Comparison of ENCODE assay signal across 24 cellular contexts in genomic region chr1:228852015-228852414, GRCh38.
A peak's percentile ranks its signal among the peaks of the same experiment; 100 is the strongest.
DNase-seq lines count a peak whose midpoint lies in the region; ATAC-seq and TF ChIP-seq lines count a peak whose summit lies in the region.
"Had no signal": no experiment of that assay in that cellular context is flagged by ENCODE, and none has a peak within 500 bp of the region (broad histone marks: within the 10 kb centered on the region; RNA-seq: fewer than 3 reads in every experiment).

No MANE protein-coding gene starts in this region.

- no peaks in the 10 kb centered on the region for H3K79me2 ChIP-seq in mesendoderm (ENCODE audit: control insufficient read depth, insufficient read depth, low read length)

- H2BK120ac ChIP-seq in mesendoderm (ENCODE audit: low read depth, low read length) = no peak overlapping the region

- no peaks in the 10 kb centered on the region for H3K36me3 ChIP-seq in left ventricle myocardium inferior
- H3K36me3 ChIP-seq in mesendoderm (ENCODE audit: control insufficient read depth, insufficient read depth, low read length) = no peaks in the 10 kb centered on the region
- no peaks in the 10 kb centered on the region for H3K36me3 ChIP-seq in upper lobe of left lung
- no peaks in the 10 kb centered on the region for H3K36me3 ChIP-seq in thyroid gland

- H3K4me2 ChIP-seq in mesendoderm (ENCODE audit: low read length) = no peak overlapping the region

- no peak overlapping the region for H2BK15ac ChIP-seq in mesendoderm (replicated peaks; ENCODE audit: low read depth)

- H3K9me3 ChIP-seq in left ventricle myocardium inferior (replicated peaks) = peaks cover 19% of the 10 kb centered on the region
- H3K9me3 ChIP-seq in upper lobe of left lung = no peaks in the 10 kb centered on the region
- H3K9me3 ChIP-seq in thyroid gland = no peaks in the 10 kb centered on the region

- DNase-seq in left cardiac atrium = peak; percentile 36
- DNase-seq in left ventricle myocardium inferior = no peak
- DNase-seq in ecto neural progenitor cell (ENCODE audit: low spot score) = peak; percentile 41
- no peak for DNase-seq in mesendoderm
- no peak for DNase-seq in upper lobe of left lung
- no peak for DNase-seq in thyroid gland
- DNase-seq in stimulated activated naive CD4-positive, alpha-beta T cell treated with Interleukin-2 at 50 U/mL for 16 hours (lab: John Stamatoyannopoulos, UW) = no peak
- DNase-seq in caudate nucleus (lab: John Stamatoyannopoulos, UW) = no peak
- DNase-seq: activated CD4-positive, alpha-beta memory T cell treated with anti-CD3 and anti-CD28 coated beads, Interleukin-2, amount 10 ng/mL, durations not matched to agents 7 days and 5 days; activated CD4-positive, CD25-positive, alpha-beta regulatory T cell; activated naive CD4-positive, alpha-beta T cell treated with anti-CD3 and anti-CD28 coated beads, Interleukin-2, amount 10 ng/mL, durations not matched to agents 7 days and 5 days; activated T-cell treated with anti-CD3 and anti-CD28 coated beads, Interleukin-2, amount 50 U/mL, for 4 hours; anterior cingulate cortex; CD4-positive, alpha-beta memory T cell; central memory CD4-positive, alpha-beta T cell; foreskin melanocyte; GF-D8; kidney; NCI-H1105; NCI-H2081 treated with DMSO at 0.1 percent for 48 hours; NCI-H510A; stimulated activated CD8-positive, alpha-beta memory T cell treated with anti-CD3 and anti-CD28 coated beads, Interleukin-4, amount 100 ng/mL, for 48 hours; T-helper 9 cell had no signal

- H3K79me1 ChIP-seq in mesendoderm (ENCODE audit: low read length) = no peaks in the 10 kb centered on the region

- peak; percentile 30 to 46 for ATAC-seq in left cardiac atrium
- peak; percentile 53 to 68 for ATAC-seq in upper lobe of left lung (ENCODE audit: low FRiP score in 2 of 2)
- ATAC-seq: activated T-cell treated with anti-CD3 and anti-CD28 coated beads, Interleukin-2, amount 50 U/mL, for 4 hours had no signal

- intact Hi-C loops in left cardiac atrium (cut with DNase I) (no loop called here), left ventricle myocardium inferior (cut with micrococcal nuclease) (no loop called here), thyroid gland (cut with DNase I) (no loop called here)

- H2BK5ac ChIP-seq in mesendoderm (ENCODE audit: low read length) = no peak overlapping the region

- no peak overlapping the region for H3K18ac ChIP-seq in mesendoderm (ENCODE audit: low read length)

- H4K8ac ChIP-seq in mesendoderm (ENCODE audit: low read depth, low read length) = no peak overlapping the region

- H3K23ac ChIP-seq in mesendoderm (ENCODE audit: low read length) = no peak overlapping the region

- H3K4me1 ChIP-seq in left ventricle myocardium inferior = peaks cover 13% of the 10 kb centered on the region
- H3K4me1 ChIP-seq in mesendoderm (ENCODE audit: control insufficient read depth, low read depth, low read length) = peaks cover 3% of the 10 kb centered on the region
- H3K4me1 ChIP-seq in upper lobe of left lung = peaks cover 0 to 13% (median 4%) of the 10 kb centered on the region in 4 donors
- H3K4me1 ChIP-seq in thyroid gland = no peaks in the 10 kb centered on the region

- H3K4me3 ChIP-seq in left ventricle myocardium inferior (no peak overlapping the region), mesendoderm (ENCODE audit: low read length) (no peak overlapping the region), upper lobe of left lung (no peak overlapping the region), thyroid gland (replicated peaks in 1 of 3) (no peak overlapping the region)

- no CpG with 5 or more reads among the region's 4 CpGs for WGBS in mesendoderm (ENCODE audit: extremely low coverage, insufficient coverage, low lambda C conversion rate)
- WGBS in upper lobe of left lung, 2 donors = 51 to 62% methylated on average over 4 of the region's 4 CpGs
- WGBS in thyroid gland, 2 donors = 82 to 100% methylated on average over 4 of the region's 4 CpGs

- no peak overlapping the region for H3K4ac ChIP-seq in mesendoderm (ENCODE audit: low read depth, low read length)

- H3K9ac ChIP-seq in mesendoderm (ENCODE audit: low read length) = no peak overlapping the region

- H2AK5ac ChIP-seq in mesendoderm (ENCODE audit: low read length) = no peak overlapping the region

- TF ChIP-seq EP300 in upper lobe of left lung (IDR thresholded peaks at IDR 0.05) = no peak

- H3K56ac ChIP-seq in mesendoderm (ENCODE audit: low read length) = peak overlapping the region; percentile 30

- H4K5ac ChIP-seq in mesendoderm (ENCODE audit: low read length) = no peak overlapping the region

- TF ChIP-seq POLR2A in upper lobe of left lung (IDR thresholded peaks at IDR 0.05) (no peak), thyroid gland (IDR thresholded peaks at IDR 0.05) (no peak)

- H3K27ac ChIP-seq in left ventricle myocardium inferior (replicated peaks) (no peak overlapping the region), mesendoderm (ENCODE audit: low read depth, low read length) (no peak overlapping the region), upper lobe of left lung (no peak overlapping the region), thyroid gland (no peak overlapping the region), caudate nucleus (ENCODE audit: low read depth, low read length) (no peak overlapping the region)
- H3K27ac ChIP-seq: epithelial cell of prostate had no signal

- TF ChIP-seq CTCF in left ventricle myocardium inferior (IDR thresholded peaks at IDR 0.05; ENCODE audit: borderline replicate concordance) (no peak), upper lobe of left lung (IDR thresholded peaks at IDR 0.05) (no peak), thyroid gland (IDR thresholded peaks at IDR 0.05) (no peak)

- H3K27me3 ChIP-seq in left ventricle myocardium inferior (ENCODE audit: low read depth) = no peaks in the 10 kb centered on the region
- no peaks in the 10 kb centered on the region for H3K27me3 ChIP-seq in mesendoderm (ENCODE audit: insufficient read depth, low read length, poor library complexity)
- no peaks in the 10 kb centered on the region for H3K27me3 ChIP-seq in upper lobe of left lung
- H3K27me3 ChIP-seq in thyroid gland = no peaks in the 10 kb centered on the region

Comparison
In these comparisons a context has a peak if more than half of its experiments do, and no peak if none do; other contexts are left out.
1. DNase-seq: peak in left cardiac atrium (single experiment) and ecto neural progenitor cell (single experiment); none in left ventricle myocardium inferior (single experiment), mesendoderm (single experiment), upper lobe of left lung (0 of 2), thyroid gland (0 of 2), stimulated activated naive CD4-positive, alpha-beta T cell treated with Interleukin-2 at 50 U/mL for 16 hours (single experiment) and caudate nucleus (0 of 61).